Comparison of ENCODE assay signal across 32 cellular contexts in the genomic region with DNA sequence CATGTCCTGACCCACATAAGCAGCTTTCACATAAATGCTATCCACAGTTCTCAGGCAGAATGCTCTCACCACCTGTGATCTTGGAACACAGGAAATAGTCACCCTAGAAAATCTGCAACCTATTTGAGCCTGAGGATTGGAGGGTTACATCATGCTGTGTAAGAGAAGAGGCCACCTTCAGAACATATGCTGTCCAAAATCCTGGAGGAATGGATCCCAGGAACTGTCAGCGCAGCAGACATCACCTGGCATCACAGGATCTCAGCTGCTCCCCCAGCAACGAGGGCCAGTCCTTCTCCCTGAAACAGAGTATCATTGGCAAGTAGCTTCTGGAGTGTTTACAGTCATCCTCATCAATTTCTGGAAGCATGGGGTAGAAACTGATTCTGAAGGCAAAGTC.
"Had no signal": no experiment of that assay in that cellular context is flagged by ENCODE, and none has a peak within 500 bp of the region (broad histone marks: within the 10 kb centered on the region; RNA-seq: fewer than 3 reads in every experiment).

No MANE protein-coding gene starts in this region.

- H3K27me3 Mint-ChIP-seq: activated CD8-positive, alpha-beta T cell treated with anti-CD3 and anti-CD28 coated beads for 36 hours; activated naive CD4-positive, alpha-beta T cell treated with anti-CD3 and anti-CD28 coated beads, Interleukin-2, amount 50 U/mL, for 24 hours; activated naive CD8-positive, alpha-beta T cell treated with anti-CD3 and anti-CD28 coated beads, Interleukin-2, amount 50 U/mL, for 24 hours; activated T-helper 17 cell treated with anti-CD3 and anti-CD28 coated beads, Interleukin-2, amount 50 U/mL, for 72 hours; stimulated activated memory B cell treated with anti-CD40 and anti-IgM and Interleukin-4, amounts not matched to agents 10 μg/mL and 1 μg/mL and 100 μg/mL, for 72 hours; stimulated activated naive CD8-positive, alpha-beta T cell treated with anti-CD3 and anti-CD28 coated beads, Interleukin-15, amount 100 ng/mL, for 72 hours had no signal

- H3K4me1 ChIP-seq: neural progenitor cell, parathyroid adenoma, right atrium auricular region, thyroid gland had no signal

- H3K27me3 ChIP-seq: esophagus muscularis mucosa, foreskin keratinocyte, heart left ventricle, neural progenitor cell, right atrium auricular region, thyroid gland, upper lobe of left lung had no signal

- H3K36me3 ChIP-seq: esophagus muscularis mucosa, heart left ventricle, neural progenitor cell, right atrium auricular region, thyroid gland, upper lobe of left lung had no signal

- H3K27ac Mint-ChIP-seq: activated CD8-positive, alpha-beta T cell treated with anti-CD3 and anti-CD28 coated beads for 36 hours; activated naive CD4-positive, alpha-beta T cell treated with anti-CD3 and anti-CD28 coated beads, Interleukin-2, amount 50 U/mL, for 24 hours; activated naive CD8-positive, alpha-beta T cell treated with anti-CD3 and anti-CD28 coated beads, Interleukin-2, amount 50 U/mL, for 24 hours; activated T-helper 17 cell treated with anti-CD3 and anti-CD28 coated beads, Interleukin-2, amount 50 U/mL, for 72 hours; natural killer cell; neural progenitor cell; stimulated activated memory B cell treated with anti-CD40 and anti-IgM and Interleukin-4, amounts not matched to agents 10 μg/mL and 1 μg/mL and 100 μg/mL, for 72 hours; stimulated activated naive CD8-positive, alpha-beta T cell treated with anti-CD3 and anti-CD28 coated beads, Interleukin-15, amount 100 ng/mL, for 72 hours had no signal

- H3K27ac ChIP-seq: esophagus muscularis mucosa, foreskin keratinocyte, neural progenitor cell, parathyroid adenoma, right atrium auricular region, thyroid gland had no signal

- H3K4me3 ChIP-seq: esophagus muscularis mucosa, heart left ventricle, lung, neural progenitor cell, right atrium auricular region, smooth muscle cell, thyroid gland, upper lobe of left lung had no signal

- ATAC-seq: activated CD8-positive, alpha-beta T cell treated with anti-CD3 and anti-CD28 coated beads for 36 hours; activated naive CD8-positive, alpha-beta T cell treated with anti-CD3 and anti-CD28 coated beads, Interleukin-2, amount 50 U/mL, for 24 hours; activated T-cell treated with anti-CD3 and anti-CD28 coated beads, Interleukin-2, amount 50 U/mL, for 4 hours; activated T-helper 17 cell treated with anti-CD3 and anti-CD28 coated beads, Interleukin-2, amount 50 U/mL, for 72 hours; foreskin keratinocyte; heart left ventricle; left lobe of liver; natural killer cell; stimulated activated memory B cell treated with anti-CD40 and anti-IgM and Interleukin-4, amounts not matched to agents 10 μg/mL and 1 μg/mL and 100 μg/mL, for 72 hours; stimulated activated naive CD8-positive, alpha-beta T cell treated with anti-CD3 and anti-CD28 coated beads, Interleukin-15, amount 100 ng/mL, for 72 hours had no signal

- H3K9me3 ChIP-seq: esophagus muscularis mucosa, heart left ventricle, right atrium auricular region, thyroid gland, upper lobe of left lung had no signal

- H3K36me3 Mint-ChIP-seq: activated naive CD4-positive, alpha-beta T cell treated with anti-CD3 and anti-CD28 coated beads, Interleukin-2, amount 50 U/mL, for 24 hours; natural killer cell; neural progenitor cell; stimulated activated memory B cell treated with anti-CD40 and anti-IgM and Interleukin-4, amounts not matched to agents 10 μg/mL and 1 μg/mL and 100 μg/mL, for 72 hours had no signal

- H3K9me3 Mint-ChIP-seq: activated CD8-positive, alpha-beta T cell treated with anti-CD3 and anti-CD28 coated beads for 36 hours; activated naive CD4-positive, alpha-beta T cell treated with anti-CD3 and anti-CD28 coated beads, Interleukin-2, amount 50 U/mL, for 24 hours; activated naive CD8-positive, alpha-beta T cell treated with anti-CD3 and anti-CD28 coated beads, Interleukin-2, amount 50 U/mL, for 24 hours; activated T-cell treated with anti-CD3 and anti-CD28 coated beads, Interleukin-2, amount 50 U/mL, for 4 hours; activated T-helper 17 cell treated with anti-CD3 and anti-CD28 coated beads, Interleukin-2, amount 50 U/mL, for 72 hours; natural killer cell; neural progenitor cell; stimulated activated memory B cell treated with anti-CD40 and anti-IgM and Interleukin-4, amounts not matched to agents 10 μg/mL and 1 μg/mL and 100 μg/mL, for 72 hours; stimulated activated naive CD8-positive, alpha-beta T cell treated with anti-CD3 and anti-CD28 coated beads, Interleukin-15, amount 100 ng/mL, for 72 hours had no signal

- H3K4me3 Mint-ChIP-seq: activated CD8-positive, alpha-beta T cell treated with anti-CD3 and anti-CD28 coated beads for 36 hours; activated naive CD4-positive, alpha-beta T cell treated with anti-CD3 and anti-CD28 coated beads, Interleukin-2, amount 50 U/mL, for 24 hours; activated naive CD8-positive, alpha-beta T cell treated with anti-CD3 and anti-CD28 coated beads, Interleukin-2, amount 50 U/mL, for 24 hours; activated T-cell treated with anti-CD3 and anti-CD28 coated beads, Interleukin-2, amount 50 U/mL, for 4 hours; activated T-helper 17 cell treated with anti-CD3 and anti-CD28 coated beads, Interleukin-2, amount 50 U/mL, for 72 hours; natural killer cell; neural progenitor cell; stimulated activated memory B cell treated with anti-CD40 and anti-IgM and Interleukin-4, amounts not matched to agents 10 μg/mL and 1 μg/mL and 100 μg/mL, for 72 hours; stimulated activated naive CD8-positive, alpha-beta T cell treated with anti-CD3 and anti-CD28 coated beads, Interleukin-15, amount 100 ng/mL, for 72 hours had no signal

- DNase-seq: activated CD4-positive, alpha-beta T cell treated with anti-CD3 and anti-CD28 coated beads, Interleukin-2, amount 50 U/mL, for 1 hour; activated CD4-positive, CD25-positive, alpha-beta regulatory T cell treated with anti-CD3 and anti-CD28 coated beads, Interleukin-2, amount 50 U/mL, for 72 hours; activated CD8-positive, alpha-beta T cell treated with anti-CD3 and anti-CD28 coated beads for 36 hours; activated naive CD8-positive, alpha-beta T cell treated with anti-CD3 and anti-CD28 coated beads, Interleukin-2, amount 50 U/mL, for 24 hours; activated T-cell treated with anti-CD3 and anti-CD28 coated beads, Interleukin-2, amount 50 U/mL, for 4 hours; amygdala; dermis blood vessel endothelial cell; effector CD4-positive, alpha-beta T cell; foreskin keratinocyte; heart left ventricle; hypothalamus; kidney glomerular epithelial cell; mesendoderm; natural killer cell; occipital lobe; stimulated activated CD4-positive, alpha-beta T cell treated with anti-CD3 and anti-CD28 coated beads, Interleukin-1b, Interleukin-23, amount 100 ng/mL, for 48 hours; stimulated activated CD4-positive, alpha-beta T cell treated with anti-CD3 and anti-CD28 coated beads, Interleukin-4, amount 100 ng/mL, for 4 hours; stimulated activated CD8-positive, alpha-beta memory T cell treated with anti-CD3 and anti-CD28 coated beads, Interleukin-4, amount 100 ng/mL, for 48 hours; stimulated activated naive CD8-positive, alpha-beta T cell treated with anti-CD3 and anti-CD28 coated beads, Interleukin-15, amount 100 ng/mL, for 72 hours; T-helper 9 cell; thyroid gland; upper lobe of left lung had no signal
